In genomic region chr18:62539284-62540168, GRCh38 we compare ENCODE assay signal across 1 cellular context.
A peak's percentile ranks its signal among the peaks of the same experiment; 100 is the strongest.
TF ChIP-seq lines count a peak whose summit lies in the region.

No MANE protein-coding gene starts in this region.

TF ChIP-seq in HepG2, 621 proteins besides CTCF, POLR2A, EP300 and RAD21 (continued from another document):
- TF ChIP-seq WIZ (CRISPR knock-in tag; IDR thresholded peaks at IDR 0.05): no peak
- peak; percentile 75 for TF ChIP-seq CEBPG (CRISPR knock-in tag; IDR thresholded peaks at IDR 0.05)
- TF ChIP-seq TFDP2 (CRISPR knock-in tag; IDR thresholded peaks at IDR 0.05): no peak
- TF ChIP-seq ETV5 (CRISPR knock-in tag; IDR thresholded peaks at IDR 0.05; ENCODE audit: borderline replicate concordance): peak; percentile 58; the same call in 1 of the 2 replicates
- TF ChIP-seq ZNF282 (IDR thresholded peaks at IDR 0.05; ENCODE audit: partially characterized antibody): no peak
- peak; percentile 43; the same call in 1 of the 2 replicates for TF ChIP-seq SOX5 (CRISPR knock-in tag; IDR thresholded peaks at IDR 0.05; ENCODE audit: borderline replicate concordance)
- TF ChIP-seq HNF1A (IDR thresholded peaks at IDR 0.05; ENCODE audit: low read depth): peak; percentile 55; the same call in 1 of the 2 replicates
- no peak for TF ChIP-seq HNF1A (CRISPR knock-in tag; IDR thresholded peaks at IDR 0.05; ENCODE audit: borderline replicate concordance)
- peak; percentile 25; the same call in 1 of the 2 replicates for TF ChIP-seq ARID3A (IDR thresholded peaks at IDR 0.05; ENCODE audit: low read depth, low read length)
- TF ChIP-seq GATAD2A (CRISPR knock-in tag; IDR thresholded peaks at IDR 0.05): peak; percentile 51
- TF ChIP-seq ZNF777 (CRISPR knock-in tag; IDR thresholded peaks at IDR 0.05): no peak
- 0 out of 2 replicates have a peak, but pooled peaks have one; percentile 23 for TF ChIP-seq FOXP4 (CRISPR knock-in tag; IDR thresholded peaks at IDR 0.05)
- TF ChIP-seq FOXA3 (CRISPR knock-in tag; IDR thresholded peaks at IDR 0.05): peak; percentile 60
- TF ChIP-seq CEBPB (IDR thresholded peaks at IDR 0.05; ENCODE audit: borderline replicate concordance, low read depth, low read length): peak; percentile 66; the same call in 1 of the 2 replicates
- TF ChIP-seq HOMEZ (CRISPR knock-in tag; IDR thresholded peaks at IDR 0.05; ENCODE audit: low read depth): 0 out of 2 replicates have a peak, but pooled peaks have one; percentile 40
- TF ChIP-seq ARID5B (CRISPR knock-in tag; IDR thresholded peaks at IDR 0.05): peak; percentile 43; the same call in 1 of the 2 replicates
